ENCODE assay signal across 23 cellular contexts in the genomic region with DNA sequence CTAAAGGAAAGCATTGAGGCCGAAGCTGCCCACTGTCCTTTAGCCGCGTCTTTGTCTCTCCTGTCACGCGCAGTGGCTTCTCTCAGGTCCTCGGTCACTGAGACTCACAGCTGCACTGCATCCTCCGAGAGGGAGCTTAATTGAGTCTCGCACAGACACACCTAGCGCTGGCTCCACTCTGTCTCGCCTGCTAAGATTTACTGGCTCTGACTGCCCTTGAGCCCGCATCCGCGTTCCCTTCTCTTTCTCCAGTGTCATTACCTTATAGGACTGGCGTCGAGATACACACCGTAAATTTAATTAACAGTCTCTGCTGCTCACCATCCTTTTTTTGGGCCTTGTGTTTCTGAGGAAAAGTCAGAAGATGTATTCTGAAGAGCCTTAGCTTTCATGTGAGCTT. TPM values are rescaled to one million over a fixed set of nuclear protein-coding genes. Genes with fewer than 3 reads are reported as not detected.
DNase-seq lines count a peak whose midpoint lies in the region; ATAC-seq and TF ChIP-seq lines count a peak whose summit lies in the region.
"Had no signal": no experiment of that assay in that cellular context is flagged by ENCODE, and none has a peak within 500 bp of the region (broad histone marks: within the 10 kb centered on the region; RNA-seq: fewer than 3 reads in every experiment).

No MANE protein-coding gene starts in this region.

- H3K27me3 ChIP-seq in uterus, result no peaks in the 10 kb centered on the region
- H3K27me3 ChIP-seq: brain microvascular endothelial cell, gastroesophageal sphincter, upper lobe of left lung had no signal

- H3K4me1 Mint-ChIP-seq in stimulated activated naive CD8-positive, alpha-beta T cell treated with anti-CD3 and anti-CD28 coated beads, Interleukin-15, amount 100 ng/mL, for 72 hours, result peaks cover 24% of the 10 kb centered on the region
- peaks cover 42 to 47% of the 10 kb centered on the region in 2 donors for H3K4me1 Mint-ChIP-seq in natural killer cell treated with Interleukin-12 subunit alpha and Interleukin-12 subunit beta and Interleukin-15 and Interleukin-18, amount 100 ng/mL, for 72 hours (ENCODE audit: low read depth in 2 of 2)

- no peaks in the 10 kb centered on the region for H3K27me3 Mint-ChIP-seq in stimulated activated naive CD8-positive, alpha-beta T cell treated with anti-CD3 and anti-CD28 coated beads, Interleukin-15, amount 100 ng/mL, for 72 hours
- H3K27me3 Mint-ChIP-seq in natural killer cell treated with Interleukin-12 subunit alpha and Interleukin-12 subunit beta and Interleukin-15 and Interleukin-18, amount 100 ng/mL, for 72 hours, result no peaks in the 10 kb centered on the region
- H3K27me3 Mint-ChIP-seq: activated naive CD4-positive, alpha-beta T cell treated with anti-CD3 and anti-CD28 coated beads, Interleukin-2, amount 50 U/mL, for 24 hours; stimulated activated naive B cell treated with anti-CD40 and anti-IgM and Interleukin-4, amounts not matched to agents 10 μg/mL and 1 μg/mL and 100 μg/mL, for 72 hours had no signal

- no peak for TF ChIP-seq CTCF in uterus (IDR thresholded peaks at IDR 0.05)

- ATAC-seq in stimulated activated naive CD8-positive, alpha-beta T cell treated with anti-CD3 and anti-CD28 coated beads, Interleukin-15, amount 100 ng/mL, for 72 hours, result no peak
- ATAC-seq in stimulated activated naive CD8-positive, alpha-beta T cell treated with anti-CD3 and anti-CD28 coated beads, Interleukin-15, Interleukin-2, amounts not matched to agents 100 U/mL and 50 U/mL, for 24 hours, result no peak
- no peak for ATAC-seq in natural killer cell treated with Interleukin-12 subunit alpha and Interleukin-12 subunit beta and Interleukin-15 and Interleukin-18, amount 100 ng/mL, for 72 hours
- ATAC-seq in HG03045 (IDR thresholded peaks at IDR 0.05; ENCODE audit: unreplicated experiment) (no peak), GM18517 (IDR thresholded peaks at IDR 0.05; ENCODE audit: unreplicated experiment) (no peak)
- ATAC-seq: gastroesophageal sphincter; stimulated activated naive B cell treated with anti-CD40 and anti-IgM and Interleukin-4, amounts not matched to agents 10 μg/mL and 1 μg/mL and 100 μg/mL, for 72 hours had no signal

- peaks cover 12% of the 10 kb centered on the region for H3K36me3 Mint-ChIP-seq in natural killer cell treated with Interleukin-12 subunit alpha and Interleukin-12 subunit beta and Interleukin-15 and Interleukin-18, amount 100 ng/mL, for 72 hours

- H3K27ac ChIP-seq in uterus, result peak overlapping the region; percentile 71 to 84
- H3K27ac ChIP-seq: 22Rv1, GM23248, HL-60, left ventricle myocardium inferior, upper lobe of left lung had no signal

- no peaks in the 10 kb centered on the region for H3K9me3 ChIP-seq in uterus
- H3K9me3 ChIP-seq: gastroesophageal sphincter, left ventricle myocardium inferior, upper lobe of left lung had no signal

- no peak overlapping the region for H3K4me3 ChIP-seq in uterus
- H3K4me3 ChIP-seq: gastroesophageal sphincter, GM23248, left ventricle myocardium inferior, upper lobe of left lung had no signal

- H3K27ac Mint-ChIP-seq in stimulated activated naive CD8-positive, alpha-beta T cell treated with anti-CD3 and anti-CD28 coated beads, Interleukin-15, amount 100 ng/mL, for 72 hours, result peak overlapping the region; percentile 8 to 38
- peak overlapping the region; percentile 69 to 84 for H3K27ac Mint-ChIP-seq in natural killer cell treated with Interleukin-12 subunit alpha and Interleukin-12 subunit beta and Interleukin-15 and Interleukin-18, amount 100 ng/mL, for 72 hours
- H3K27ac Mint-ChIP-seq: activated naive CD4-positive, alpha-beta T cell treated with anti-CD3 and anti-CD28 coated beads, Interleukin-2, amount 50 U/mL, for 24 hours; T-helper 1 cell treated with Interleukin-12 subunit alpha and Interleukin-12 subunit beta and Interleukin-4 antibody, amounts not matched to agents 30 μg/mL and 1 μg/mL, for 36 hours had no signal

- DNase-seq in NCI-H1092 (lab: John Stamatoyannopoulos, UW) (peak; percentile 43), NCI-H1092 treated with DMSO at 0.1 percent for 48 hours (lab: John Stamatoyannopoulos, UW) (no peak), uterus (peak in 1 of 2 donors; percentile 32)
- no peak for DNase-seq in stimulated activated naive CD8-positive, alpha-beta T cell treated with anti-CD3 and anti-CD28 coated beads, Interleukin-15, amount 100 ng/mL, for 72 hours
- DNase-seq in stimulated activated naive CD8-positive, alpha-beta T cell treated with anti-CD3 and anti-CD28 coated beads, Interleukin-15, Interleukin-2, amounts not matched to agents 100 U/mL and 50 U/mL, for 24 hours, result no peak
- no peak for DNase-seq in natural killer cell treated with Interleukin-12 subunit alpha and Interleukin-12 subunit beta and Interleukin-15 and Interleukin-18, amount 100 ng/mL, for 72 hours (ENCODE audit: low spot score)
- DNase-seq: brain microvascular endothelial cell; dermis blood vessel endothelial cell; GM23248; left ventricle myocardium inferior; NCI-H226; posterior cingulate gyrus; SHP77 treated with DMSO at 0.1 percent for 48 hours; stimulated activated CD4-positive, alpha-beta T cell treated with anti-CD3 and anti-CD28 coated beads, Interleukin-12 subunit alpha, Interleukin-12 subunit beta, amount 100 ng/mL, for 4 hours; stimulated activated naive B cell treated with anti-CD40 and anti-IgM and Interleukin-4, amounts not matched to agents 10 μg/mL and 1 μg/mL and 100 μg/mL, for 72 hours; upper lobe of left lung had no signal

- no peaks in the 10 kb centered on the region for H3K36me3 ChIP-seq in uterus

- H3K9me3 Mint-ChIP-seq in stimulated activated naive CD8-positive, alpha-beta T cell treated with anti-CD3 and anti-CD28 coated beads, Interleukin-15, amount 100 ng/mL, for 72 hours, result no peaks in the 10 kb centered on the region
- H3K9me3 Mint-ChIP-seq in natural killer cell treated with Interleukin-12 subunit alpha and Interleukin-12 subunit beta and Interleukin-15 and Interleukin-18, amount 100 ng/mL, for 72 hours, result no peaks in the 10 kb centered on the region
- H3K9me3 Mint-ChIP-seq: activated naive CD4-positive, alpha-beta T cell treated with anti-CD3 and anti-CD28 coated beads, Interleukin-2, amount 50 U/mL, for 24 hours; stimulated activated naive B cell treated with anti-CD40 and anti-IgM and Interleukin-4, amounts not matched to agents 10 μg/mL and 1 μg/mL and 100 μg/mL, for 72 hours; T-helper 1 cell treated with Interleukin-12 subunit alpha and Interleukin-12 subunit beta and Interleukin-4 antibody, amounts not matched to agents 30 μg/mL and 1 μg/mL, for 36 hours had no signal

- H3K4me1 ChIP-seq in uterus, result no peaks in the 10 kb centered on the region
- H3K4me1 ChIP-seq: upper lobe of left lung had no signal

- no peak overlapping the region for H3K4me3 Mint-ChIP-seq in stimulated activated naive CD8-positive, alpha-beta T cell treated with anti-CD3 and anti-CD28 coated beads, Interleukin-15, amount 100 ng/mL, for 72 hours
- H3K4me3 Mint-ChIP-seq in natural killer cell treated with Interleukin-12 subunit alpha and Interleukin-12 subunit beta and Interleukin-15 and Interleukin-18, amount 100 ng/mL, for 72 hours, result peak overlapping the region; percentile 52
- H3K4me3 Mint-ChIP-seq: activated naive CD4-positive, alpha-beta T cell treated with anti-CD3 and anti-CD28 coated beads, Interleukin-2, amount 50 U/mL, for 24 hours; stimulated activated naive B cell treated with anti-CD40 and anti-IgM and Interleukin-4, amounts not matched to agents 10 μg/mL and 1 μg/mL and 100 μg/mL, for 72 hours; T-helper 1 cell treated with Interleukin-12 subunit alpha and Interleukin-12 subunit beta and Interleukin-4 antibody, amounts not matched to agents 30 μg/mL and 1 μg/mL, for 36 hours had no signal

- TF ChIP-seq POLR2A in uterus (IDR thresholded peaks at IDR 0.05), result no peak

- intact Hi-C loops in uterus (cut with DNase I; ENCODE audit: low total_unique reads), result no loop called here

RNA-seq across cellular contexts. Expression of gene GPR107, which starts 58.1 kb away (rescaled TPM):
- 10 to 100 TPM; 32.6 to 32.8 TPM for total RNA-seq in natural killer cell treated with Interleukin-12 subunit alpha and Interleukin-12 subunit beta and Interleukin-15 and Interleukin-18, amount 100 ng/mL, for 72 hours
- 10 to 100 TPM; 10.8 to 41.5 (median 26.7) TPM for total RNA-seq in uterus
